Comparison of ENCODE assay signal across 1 cellular context in genomic region chr1:21200767-21201166, GRCh38.
TF ChIP-seq lines count a peak whose summit lies in the region.

No MANE protein-coding gene starts in this region.

TF ChIP-seq in K562, 482 proteins besides CTCF, POLR2A, EP300 and RAD21 (continued from another document):
- TF ChIP-seq JUND (IDR thresholded peaks at IDR 0.05; ENCODE audit: borderline replicate concordance, low read depth, low read length) = 0 out of 2 replicates have a peak, but pooled peaks have one; percentile 43
- peak; percentile 45; the same call in 1 of the 3 replicates for TF ChIP-seq JUND (tag; IDR thresholded peaks at IDR 0.05; ENCODE audit: borderline replicate concordance, low read depth, low read length)
- TF ChIP-seq PURB (CRISPR knock-in tag; IDR thresholded peaks at IDR 0.05; ENCODE audit: low read depth) = no peak
- TF ChIP-seq HOXB6 (CRISPR knock-in tag; IDR thresholded peaks at IDR 0.05; ENCODE audit: borderline replicate concordance) = no peak
- TF ChIP-seq C11orf30 (IDR thresholded peaks at IDR 0.05; ENCODE audit: low read depth) = peak; percentile 84
- TF ChIP-seq SRSF1 (IDR thresholded peaks at IDR 0.05; ENCODE audit: low read depth, low read length) = no peak
- TF ChIP-seq MIER1 (IDR thresholded peaks at IDR 0.05; ENCODE audit: low read depth) = no peak
- no peak for TF ChIP-seq ETS1 (conservative IDR thresholded peaks at IDR 0.05; ENCODE audit: control insufficient read depth, low read depth, low read length)
- TF ChIP-seq ZNF785 (CRISPR knock-in tag; IDR thresholded peaks at IDR 0.05) = no peak
